In genomic region chr15:63449711-63450110, GRCh38 we compare ENCODE assay signal across 17 cellular contexts. TPM values are rescaled to one million over a fixed set of nuclear protein-coding genes. Genes with fewer than 3 reads are reported as not detected.
DNase-seq lines count a peak whose midpoint lies in the region; ATAC-seq and TF ChIP-seq lines count a peak whose summit lies in the region.
"Had no signal": no experiment of that assay in that cellular context is flagged by ENCODE, and none has a peak within 500 bp of the region (broad histone marks: within the 10 kb centered on the region; RNA-seq: fewer than 3 reads in every experiment).

No MANE protein-coding gene starts in this region.

- intact Hi-C loops in Caco-2 (cut with micrococcal nuclease; ENCODE audit: unreplicated experiment) = no loop called here

- TF ChIP-seq CTCF in Caco-2 (IDR thresholded peaks at IDR 0.05; ENCODE audit: insufficient read depth in 1 of 2, low read depth in 1 of 2, low read length in 1 of 2, severe bottlenecking in 1 of 2, unreplicated experiment in 1 of 2) (no peak), epithelial cell of esophagus (IDR thresholded peaks at IDR 0.05; ENCODE audit: insufficient read depth, low read depth, low read length, missing control alignments) (no peak), neural crest cell (conservative IDR thresholded peaks at IDR 0.05) (no peak)

- BruUV-seq in Caco-2 (replicated peaks; lab: Mats Ljungman, UMichigan) = no TSS peak

- H3K4me1 Mint-ChIP-seq in Caco-2 (ENCODE audit: low read depth, unreplicated experiment) (peaks cover 9% of the 10 kb centered on the region), neural crest cell (peaks cover 5% of the 10 kb centered on the region)

- peak overlapping the region; percentile 77 for H3K27ac Mint-ChIP-seq in Caco-2 (ENCODE audit: unreplicated experiment)
- peak overlapping the region; percentile 93 for H3K27ac Mint-ChIP-seq in neural crest cell (ENCODE audit: unreplicated experiment)
- H3K27ac Mint-ChIP-seq: activated naive CD4-positive, alpha-beta T cell treated with anti-CD3 and anti-CD28 coated beads, Interleukin-2, amount 50 U/mL, for 24 hours; T-helper 2 cell treated with Interferon-gamma antibody and Interleukin-4, amounts not matched to agents 5 μg/mL and 100 μg/mL, for 36 hours had no signal

- H3K36me3 Mint-ChIP-seq in Caco-2 (ENCODE audit: insufficient read depth, unreplicated experiment) = no peaks in the 10 kb centered on the region
- no peaks in the 10 kb centered on the region for H3K36me3 Mint-ChIP-seq in neural crest cell (ENCODE audit: low read depth)
- H3K36me3 Mint-ChIP-seq: activated naive CD4-positive, alpha-beta T cell treated with anti-CD3 and anti-CD28 coated beads, Interleukin-2, amount 50 U/mL, for 24 hours had no signal

- H3K27me3 Mint-ChIP-seq in Caco-2 (ENCODE audit: insufficient read depth, unreplicated experiment) (no peaks in the 10 kb centered on the region), neural crest cell (ENCODE audit: low read depth) (no peaks in the 10 kb centered on the region)
- H3K27me3 Mint-ChIP-seq: activated naive CD4-positive, alpha-beta T cell treated with anti-CD3 and anti-CD28 coated beads, Interleukin-2, amount 50 U/mL, for 24 hours had no signal

- H3K9me3 ChIP-seq in Caco-2 = no peaks in the 10 kb centered on the region
- H3K9me3 ChIP-seq: esophagus squamous epithelium, psoas muscle had no signal

- H3K36me3 ChIP-seq in Caco-2 (ENCODE audit: control insufficient read depth, insufficient read depth, low read length) = no peaks in the 10 kb centered on the region
- H3K36me3 ChIP-seq: esophagus squamous epithelium had no signal

- H3K4me1 ChIP-seq in Caco-2 = peaks cover 19% of the 10 kb centered on the region
- H3K4me1 ChIP-seq: psoas muscle had no signal

- no peak overlapping the region for H3K4me3 ChIP-seq in Caco-2 (ENCODE audit: low read depth, low read length)
- no peak overlapping the region for H3K4me3 ChIP-seq in epithelial cell of esophagus (ENCODE audit: low read length)
- H3K4me3 ChIP-seq: dorsolateral prefrontal cortex, esophagus squamous epithelium, psoas muscle had no signal

- CTCF ChIA-PET in Caco-2 (lab: Charles Lee) = no interaction called here

- ATAC-seq in HG03097 (IDR thresholded peaks at IDR 0.05; ENCODE audit: low FRiP score, unreplicated experiment) = no peak
- ATAC-seq: psoas muscle had no signal

- no peaks in the 10 kb centered on the region for H3K27me3 ChIP-seq in Caco-2 (replicated peaks; ENCODE audit: control insufficient read depth, insufficient read depth, low read length)
- H3K27me3 ChIP-seq: dorsolateral prefrontal cortex, esophagus squamous epithelium had no signal

- H3K4me3 Mint-ChIP-seq in Caco-2 (ENCODE audit: unreplicated experiment) (no peak overlapping the region), neural crest cell (no peak overlapping the region)
- H3K4me3 Mint-ChIP-seq: activated naive CD4-positive, alpha-beta T cell treated with anti-CD3 and anti-CD28 coated beads, Interleukin-2, amount 50 U/mL, for 24 hours; T-helper 2 cell treated with Interferon-gamma antibody and Interleukin-4, amounts not matched to agents 5 μg/mL and 100 μg/mL, for 36 hours had no signal

- DNase-seq in Caco-2 = peak; percentile 32 to 63
- peak; percentile 40 for DNase-seq in M059J (ENCODE audit: low read depth)
- DNase-seq in epithelial cell of esophagus (ENCODE audit: low read depth) = peak; percentile 36
- DNase-seq in neural crest cell (ENCODE audit: low read depth, low spot score) = no peak
- no peak for DNase-seq in putamen (ENCODE audit: low spot score)
- no peak for DNase-seq in COR-L47 (lab: John Stamatoyannopoulos, UW)
- no peak for DNase-seq in NCI-H774 (lab: John Stamatoyannopoulos, UW)
- DNase-seq: activated CD4-positive, alpha-beta T cell treated with anti-CD3 and anti-CD28 coated beads for 48 hours; dorsolateral prefrontal cortex; esophagus squamous epithelium; NCI-H2107; psoas muscle; Right ventricle myocardium superior; stimulated activated CD4-positive, alpha-beta T cell treated with anti-CD3 and anti-CD28 coated beads, Interleukin-15, amount 100 ng/mL, for 24 hours had no signal

- POLR2A ChIA-PET in Caco-2 (lab: Charles Lee) = interaction anchor here (0.6 kb wide), 2 partner anchors 96 to 543 kb away, joined by 5 read pairs; no protein-coding TSS in a partner anchor

- H3K9me3 Mint-ChIP-seq in Caco-2 (ENCODE audit: unreplicated experiment) (no peaks in the 10 kb centered on the region), neural crest cell (no peaks in the 10 kb centered on the region)
- H3K9me3 Mint-ChIP-seq: activated naive CD4-positive, alpha-beta T cell treated with anti-CD3 and anti-CD28 coated beads, Interleukin-2, amount 50 U/mL, for 24 hours; T-helper 2 cell treated with Interferon-gamma antibody and Interleukin-4, amounts not matched to agents 5 μg/mL and 100 μg/mL, for 36 hours had no signal

RNA-seq across cellular contexts. Expression of gene USP3, which starts 54.7 kb away (rescaled TPM):
- 54.2 and 58.6 TPM in 2 replicates for total RNA-seq in Caco-2 (2022)
- 25.7 and 29.9 TPM in 2 replicates for total RNA-seq in M059J (2014; rRNA removed; shearing (Covaris generic))
- 80.0 and 85.7 TPM in 2 replicates for total RNA-seq in neural crest cell

Comparison
In these comparisons a context has a peak if more than half of its experiments do, and no peak if none do; other contexts are left out.
1. DNase-seq: peak in Caco-2 (2 of 2), M059J (single experiment) and epithelial cell of esophagus (single experiment); none in neural crest cell (single experiment), putamen (single experiment), COR-L47 (single experiment) and NCI-H774 (single experiment).